Comparison of ENCODE assay signal across 22 cellular contexts in genomic region chr7:42406358-42406757, GRCh38.
A peak's percentile ranks its signal among the peaks of the same experiment; 100 is the strongest.
DNase-seq lines count a peak whose midpoint lies in the region; ATAC-seq and TF ChIP-seq lines count a peak whose summit lies in the region.
"Had no signal": no experiment of that assay in that cellular context is flagged by ENCODE, and none has a peak within 500 bp of the region (broad histone marks: within the 10 kb centered on the region; RNA-seq: fewer than 3 reads in every experiment).

No MANE protein-coding gene starts in this region.

- H3K9me2 ChIP-seq in PC-3 (replicated peaks; ENCODE audit: low read length) (no peaks in the 10 kb centered on the region), neural cell (ENCODE audit: insufficient read depth, low read length) (no peaks in the 10 kb centered on the region)

- peaks cover 7% of the 10 kb centered on the region; the same call in 1 of the 2 replicates for H3K4me1 ChIP-seq in PC-3 (ENCODE audit: insufficient read depth, low read length)
- H3K4me1 ChIP-seq in effector memory CD4-positive, alpha-beta T cell (ENCODE audit: control insufficient read depth, insufficient read depth, low read length, poor library complexity, severe bottlenecking), result no peaks in the 10 kb centered on the region
- H3K4me1 ChIP-seq: BE2C had no signal

- H3K4me3 ChIP-seq in PC-3 (ENCODE audit: low read length) (no peak overlapping the region), neural cell (ENCODE audit: low read length) (no peak overlapping the region)
- H3K4me3 ChIP-seq in effector memory CD4-positive, alpha-beta T cell (ENCODE audit: insufficient read depth, low read depth, low read length, poor library complexity, severe bottlenecking), result no peak overlapping the region
- H3K4me3 ChIP-seq: BLaER1, GM12878 had no signal

- TF ChIP-seq CTCF in PC-3 (conservative IDR thresholded peaks at IDR 0.05; ENCODE audit: low read depth, low read length) (no peak), neural cell (IDR thresholded peaks at IDR 0.05; ENCODE audit: poor library complexity, severe bottlenecking) (no peak)

- no peak overlapping the region for H2AFZ ChIP-seq in PC-3 (ENCODE audit: low read length)
- H2AFZ ChIP-seq in neural cell (ENCODE audit: low read depth, low read length), result no peak overlapping the region

- TF ChIP-seq EP300 in neural cell (conservative IDR thresholded peaks at IDR 0.05; ENCODE audit: poor library complexity, severe bottlenecking), result no peak

- H3K27ac ChIP-seq in PC-3 (ENCODE audit: low read length) (no peak overlapping the region), neural cell (ENCODE audit: low read length) (peak overlapping the region; percentile 76)
- H3K27ac ChIP-seq in effector memory CD4-positive, alpha-beta T cell (ENCODE audit: insufficient read depth, low read length, poor library complexity, severe bottlenecking), result no peak overlapping the region
- H3K27ac ChIP-seq: BLaER1 had no signal

- CTCF ChIA-PET in PC-3 (lab: Charles Lee), result no interaction called here

- no peaks in the 10 kb centered on the region for H4K20me1 ChIP-seq in PC-3 (ENCODE audit: low read length)
- no peaks in the 10 kb centered on the region for H4K20me1 ChIP-seq in neural cell (ENCODE audit: insufficient read depth)
- H4K20me1 ChIP-seq: BLaER1 had no signal

- H3K79me2 ChIP-seq in PC-3 (ENCODE audit: low read length), result no peaks in the 10 kb centered on the region
- no peaks in the 10 kb centered on the region for H3K79me2 ChIP-seq in neural cell (replicated peaks; ENCODE audit: insufficient read depth, low read length)

- H3K9me3 ChIP-seq in PC-3 (ENCODE audit: low read length), result no peaks in the 10 kb centered on the region
- no peaks in the 10 kb centered on the region for H3K9me3 ChIP-seq in neural cell (ENCODE audit: low read length)
- no peaks in the 10 kb centered on the region for H3K9me3 ChIP-seq in effector memory CD4-positive, alpha-beta T cell (ENCODE audit: control insufficient read depth, low read length)
- H3K9me3 ChIP-seq: BE2C, BLaER1 had no signal

- TF ChIP-seq RAD21 in neural cell (conservative IDR thresholded peaks at IDR 0.05), result no peak

- ATAC-seq in PC-3, result peak; percentile 35
- ATAC-seq: GM12878 had no signal

- POLR2A ChIA-PET in PC-3 (lab: Charles Lee; ENCODE audit: unreplicated experiment), result no interaction called here

- H3K4me2 ChIP-seq in PC-3 (ENCODE audit: low read length) (no peak overlapping the region), neural cell (ENCODE audit: low read length) (no peak overlapping the region)
- H3K4me2 ChIP-seq: BLaER1 had no signal

- no peaks in the 10 kb centered on the region for H3K36me3 ChIP-seq in PC-3 (ENCODE audit: low read depth, low read length)
- no peaks in the 10 kb centered on the region for H3K36me3 ChIP-seq in neural cell (ENCODE audit: insufficient read depth, low read length)
- H3K36me3 ChIP-seq in effector memory CD4-positive, alpha-beta T cell (ENCODE audit: control insufficient read depth, insufficient read depth, low read length), result no peaks in the 10 kb centered on the region
- H3K36me3 ChIP-seq: BE2C, BLaER1 had no signal

- intact Hi-C loops in PC-3 (cut with micrococcal nuclease), result no loop called here

- H3K27me3 ChIP-seq in PC-3 (ENCODE audit: low read length) (no peaks in the 10 kb centered on the region), neural cell (ENCODE audit: insufficient read depth, low read depth, low read length) (no peaks in the 10 kb centered on the region)
- no peaks in the 10 kb centered on the region for H3K27me3 ChIP-seq in effector memory CD4-positive, alpha-beta T cell (replicated peaks; ENCODE audit: control insufficient read depth, insufficient read depth, low read length, poor library complexity, severe bottlenecking)
- H3K27me3 ChIP-seq: BE2C, BLaER1 had no signal

- BruUV-seq in PC-3 (replicated peaks; lab: Mats Ljungman, UMichigan), result no TSS peak

- no peak for DNase-seq in PC-3
- DNase-seq in stimulated activated naive CD4-positive, alpha-beta T cell treated with Interleukin-2 at 50 U/mL for 16 hours (lab: John Stamatoyannopoulos, UW), result no peak
- DNase-seq in activated CD4-positive, alpha-beta T cell treated with anti-CD3 and anti-CD28 coated beads, Interleukin-2, amount 50 U/mL, for 4 hours, result no peak
- no peak for DNase-seq in effector memory CD4-positive, alpha-beta T cell
- DNase-seq: 8988T; ACHN; BE2C; C1 segment of cervical spinal cord; CD4-positive, alpha-beta memory T cell; CD4-positive, CD25-positive, alpha-beta regulatory T cell; CD8-positive, alpha-beta memory T cell; COR-L47; DMS 273 treated with DMSO at 0.1 percent for 48 hours; DMS153; DMS53; DMS79; DND-41; EL; GDM1 had no signal

- no peaks in the 10 kb centered on the region for H3F3A ChIP-seq in PC-3 (ENCODE audit: low read length, unreplicated experiment)
- H3F3A ChIP-seq in neural cell (ENCODE audit: insufficient read depth, low read length, poor library complexity, severe bottlenecking), result no peaks in the 10 kb centered on the region

- H3K9ac ChIP-seq in PC-3 (ENCODE audit: low read length) (no peak overlapping the region), neural cell (ENCODE audit: low read length) (no peak overlapping the region)
- H3K9ac ChIP-seq: BLaER1 had no signal

TF ChIP-seq in neural cell, 6 proteins besides CTCF, POLR2A, EP300 and RAD21:
- no peak for TF ChIP-seq TAF1 (IDR thresholded peaks at IDR 0.05; ENCODE audit: low read depth)
- TF ChIP-seq EZH2 (IDR thresholded peaks at IDR 0.05; ENCODE audit: borderline replicate concordance, insufficient read depth, low read length, poor library complexity, severe bottlenecking), result no peak
- TF ChIP-seq SMC3 (conservative IDR thresholded peaks at IDR 0.05; ENCODE audit: poor library complexity), result no peak
- TF ChIP-seq MXI1 (conservative IDR thresholded peaks at IDR 0.05; ENCODE audit: poor library complexity, severe bottlenecking), result no peak
- TF ChIP-seq REST (IDR thresholded peaks at IDR 0.05; ENCODE audit: borderline replicate concordance), result no peak
- TF ChIP-seq POLR2AphosphoS5 (IDR thresholded peaks at IDR 0.05), result no peak
